Comparison of ENCODE assay signal across 9 cellular contexts in genomic region chr5:14190194-14191164, GRCh38.
DNase-seq lines count a peak whose midpoint lies in the region; ATAC-seq and TF ChIP-seq lines count a peak whose summit lies in the region.
"Had no signal": no experiment of that assay in that cellular context is flagged by ENCODE, and none has a peak within 500 bp of the region (broad histone marks: within the 10 kb centered on the region; RNA-seq: fewer than 3 reads in every experiment).

No MANE protein-coding gene starts in this region.

- intact Hi-C loops in tibial artery (cut with DNase I; ENCODE audit: low total_unique reads) = no loop called here

- H3K4me1 ChIP-seq in tibial artery = peaks cover 5 to 91% (median 45%) of the 10 kb centered on the region in 4 donors

- ATAC-seq in HG02571 (IDR thresholded peaks at IDR 0.05; ENCODE audit: unreplicated experiment) (no peak), HG03159 (IDR thresholded peaks at IDR 0.05; ENCODE audit: unreplicated experiment) (no peak)

- H3K4me3 ChIP-seq in tibial artery = peak overlapping the region; percentile 2 to 6

- no peak for TF ChIP-seq CTCF in tibial artery (IDR thresholded peaks at IDR 0.05)

- peak overlapping the region; percentile 89 to 90 for H3K27ac ChIP-seq in tibial artery
- H3K27ac ChIP-seq: 22Rv1 had no signal

- H3K36me3 ChIP-seq in tibial artery = no peaks in the 10 kb centered on the region

- DNase-seq in DMS 273 (lab: John Stamatoyannopoulos, UW; ENCODE audit: unreplicated experiment) (peak; percentile 34), DMS 273 treated with DMSO at 0.1 percent for 48 hours (lab: John Stamatoyannopoulos, UW) (no peak), amniotic stem cell (lab: John Stamatoyannopoulos, UW) (peak; percentile 95), islet precursor cell (peak; percentile 85), tibial artery (peak in 1 of 2 donors; percentile 47)
- no peak for DNase-seq in activated effector memory CD4-positive, alpha-beta T cell treated with Interleukin-2 at 50 U/mL for 16 hours

- H3K9me3 ChIP-seq in tibial artery = no peaks in the 10 kb centered on the region

- H3K27me3 ChIP-seq in tibial artery = no peaks in the 10 kb centered on the region

Comparison
In these comparisons a context has a peak if more than half of its experiments do, and no peak if none do; other contexts are left out.
1. DNase-seq: peak in DMS 273 (single experiment), amniotic stem cell (single experiment) and islet precursor cell (single experiment); none in DMS 273 treated with DMSO at 0.1 percent for 48 hours (single experiment) and activated effector memory CD4-positive, alpha-beta T cell treated with Interleukin-2 at 50 U/mL for 16 hours (single experiment).